ENCODE assay signal across 9 cellular contexts in genomic region chr3:30657914-30658313, GRCh38. TPM values are rescaled to one million over a fixed set of nuclear protein-coding genes. Genes with fewer than 3 reads are reported as not detected.
DNase-seq lines count a peak whose midpoint lies in the region; ATAC-seq and TF ChIP-seq lines count a peak whose summit lies in the region.
"Had no signal": no experiment of that assay in that cellular context is flagged by ENCODE, and none has a peak within 500 bp of the region (broad histone marks: within the 10 kb centered on the region; RNA-seq: fewer than 3 reads in every experiment).

No MANE protein-coding gene starts in this region.

- peak overlapping the region; percentile 92 for H3K27ac Mint-ChIP-seq in activated T-helper 2 cell treated with anti-CD3 and anti-CD28 coated beads, Interferon-gamma antibody, Interleukin-2, Interleukin-4, amounts not matched to agents 10 μg/mL and 5 μg/mL and 100 μg/mL, durations not matched to agents 14 hours and 24 hours and 36 hours

- peaks cover 88% of the 10 kb centered on the region for H3K4me1 ChIP-seq in lower lobe of right lung

- intact Hi-C loops in activated T-helper 2 cell treated with anti-CD3 and anti-CD28 coated beads, Interferon-gamma antibody, Interleukin-2, Interleukin-4, amounts not matched to agents 10 μg/mL and 5 μg/mL and 100 μg/mL, durations not matched to agents 14 hours and 24 hours and 36 hours (cut with micrococcal nuclease), result loop anchor here (1.0 to 10.0 kb wide), 7 partner anchors 9 to 1813 kb away; partner anchors contain the start of gene TGFBR2
- intact Hi-C loops in lower lobe of right lung (cut with DNase I), result no loop called here

- no peaks in the 10 kb centered on the region for H3K9me3 Mint-ChIP-seq in activated T-helper 2 cell treated with anti-CD3 and anti-CD28 coated beads, Interferon-gamma antibody, Interleukin-2, Interleukin-4, amounts not matched to agents 10 μg/mL and 5 μg/mL and 100 μg/mL, durations not matched to agents 14 hours and 24 hours and 36 hours
- H3K9me3 Mint-ChIP-seq: neural crest cell had no signal

- H3K27me3 ChIP-seq in lower lobe of right lung (ENCODE audit: low read depth), result no peaks in the 10 kb centered on the region

- no peak for TF ChIP-seq CTCF in lower lobe of right lung (IDR thresholded peaks at IDR 0.05)

- no peaks in the 10 kb centered on the region for H3K9me3 ChIP-seq in lower lobe of right lung

- peaks cover 81% of the 10 kb centered on the region for H3K36me3 Mint-ChIP-seq in activated T-helper 2 cell treated with anti-CD3 and anti-CD28 coated beads, Interferon-gamma antibody, Interleukin-2, Interleukin-4, amounts not matched to agents 10 μg/mL and 5 μg/mL and 100 μg/mL, durations not matched to agents 14 hours and 24 hours and 36 hours (ENCODE audit: low read depth)

- peak; percentile 21 for ATAC-seq in GM19351 (IDR thresholded peaks at IDR 0.05; ENCODE audit: unreplicated experiment)
- ATAC-seq in HG03095 (IDR thresholded peaks at IDR 0.05; ENCODE audit: unreplicated experiment), result peak; percentile 39
- ATAC-seq in lower lobe of right lung, result no peak
- no peak for ATAC-seq in GM21367 (IDR thresholded peaks at IDR 0.05; ENCODE audit: unreplicated experiment)

- H3K27ac ChIP-seq in lower lobe of right lung, result peak overlapping the region; percentile 63

- no peaks in the 10 kb centered on the region for H3K27me3 Mint-ChIP-seq in activated T-helper 2 cell treated with anti-CD3 and anti-CD28 coated beads, Interferon-gamma antibody, Interleukin-2, Interleukin-4, amounts not matched to agents 10 μg/mL and 5 μg/mL and 100 μg/mL, durations not matched to agents 14 hours and 24 hours and 36 hours (ENCODE audit: low read depth)

- H3K36me3 ChIP-seq in lower lobe of right lung, result peaks cover 82% of the 10 kb centered on the region

- no peak overlapping the region for H3K4me3 ChIP-seq in lower lobe of right lung

- no peak overlapping the region for H3K4me3 Mint-ChIP-seq in activated T-helper 2 cell treated with anti-CD3 and anti-CD28 coated beads, Interferon-gamma antibody, Interleukin-2, Interleukin-4, amounts not matched to agents 10 μg/mL and 5 μg/mL and 100 μg/mL, durations not matched to agents 14 hours and 24 hours and 36 hours (ENCODE audit: low read depth)
- H3K4me3 Mint-ChIP-seq: neural crest cell had no signal

- peaks cover 88% of the 10 kb centered on the region for H3K4me1 Mint-ChIP-seq in activated T-helper 2 cell treated with anti-CD3 and anti-CD28 coated beads, Interferon-gamma antibody, Interleukin-2, Interleukin-4, amounts not matched to agents 10 μg/mL and 5 μg/mL and 100 μg/mL, durations not matched to agents 14 hours and 24 hours and 36 hours (ENCODE audit: low read depth)

- DNase-seq in activated T-helper 2 cell treated with anti-CD3 and anti-CD28 coated beads, Interferon-gamma antibody, Interleukin-2, Interleukin-4, amounts not matched to agents 10 μg/mL and 5 μg/mL and 100 μg/mL, durations not matched to agents 14 hours and 24 hours and 36 hours (ENCODE audit: low spot score), result no peak
- DNase-seq in lower lobe of right lung (no peak), GDM1 (lab: John Stamatoyannopoulos, UW) (no peak), HK-2 (ENCODE audit: unreplicated experiment) (no peak), SHP77 treated with DMSO at 0.1 percent for 48 hours (lab: John Stamatoyannopoulos, UW) (no peak)

RNA-seq across cellular contexts. Expression of gene TGFBR2, which starts 51.5 kb away (rescaled TPM):
- total RNA-seq in activated T-helper 2 cell treated with anti-CD3 and anti-CD28 coated beads, Interferon-gamma antibody, Interleukin-2, Interleukin-4, amounts not matched to agents 10 μg/mL and 5 μg/mL and 100 μg/mL, durations not matched to agents 14 hours and 24 hours and 36 hours, result 19.5 and 19.8 TPM in 2 replicates
- total RNA-seq in lower lobe of right lung, result 289 TPM

Comparison
In these comparisons a context has a peak if more than half of its experiments do, and no peak if none do; other contexts are left out.
1. ATAC-seq: peak in GM19351 (single experiment) and HG03095 (single experiment); none in lower lobe of right lung (0 of 2) and GM21367 (single experiment).
2. RNA of gene TGFBR2, which starts 51.5 kb away (total RNA-seq): 289 TPM in lower lobe of right lung (single experiment); 19.5 to 19.8 TPM in activated T-helper 2 cell treated with anti-CD3 and anti-CD28 coated beads, Interferon-gamma antibody, Interleukin-2, Interleukin-4, amounts not matched to agents 10 μg/mL and 5 μg/mL and 100 μg/mL, durations not matched to agents 14 hours and 24 hours and 36 hours; every median in the first group is over 10 times any median in the second.